Comparison of ENCODE assay signal across 23 cellular contexts in the genomic region with DNA sequence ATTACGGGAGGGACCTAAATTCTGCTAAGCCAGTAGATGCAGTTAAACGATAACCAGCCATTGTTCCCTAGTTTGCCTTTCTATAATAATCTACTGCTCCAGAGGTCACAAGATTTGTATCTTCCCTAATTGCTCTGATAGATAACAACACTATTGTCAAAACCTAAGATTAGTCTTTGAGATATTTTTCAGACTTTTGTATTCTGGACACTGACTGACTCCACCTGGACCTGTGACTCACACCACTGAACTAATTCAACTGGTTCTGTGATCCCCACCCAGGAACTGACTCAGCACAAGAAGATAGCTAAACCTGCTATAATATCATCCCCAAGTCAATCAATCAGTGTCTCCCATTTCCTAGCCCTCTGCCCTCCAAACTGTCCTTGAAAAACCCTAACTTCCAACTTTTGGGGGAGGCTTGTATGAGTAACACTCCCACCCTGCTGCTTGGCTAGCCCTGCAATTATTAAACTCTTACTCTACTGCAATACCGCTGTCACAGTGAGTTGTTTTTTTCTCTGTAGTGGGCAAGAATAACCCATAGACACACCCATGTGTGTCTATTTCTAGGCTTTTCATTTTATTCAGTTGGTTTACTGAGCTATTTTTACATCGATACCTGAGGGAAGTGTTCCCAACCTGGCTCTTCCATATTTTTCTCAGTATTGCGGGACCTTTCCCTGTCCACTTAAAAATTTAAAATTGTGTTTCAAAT. TPM values are rescaled to one million over a fixed set of nuclear protein-coding genes. Genes with fewer than 3 reads are reported as not detected.
A peak's percentile ranks its signal among the peaks of the same experiment; 100 is the strongest.
DNase-seq lines count a peak whose midpoint lies in the region; ATAC-seq, FAIRE-seq and TF ChIP-seq lines count a peak whose summit lies in the region.
"Had no signal": no experiment of that assay in that cellular context is flagged by ENCODE, and none has a peak within 500 bp of the region (broad histone marks: within the 10 kb centered on the region; RNA-seq: fewer than 3 reads in every experiment).

No MANE protein-coding gene starts in this region.

- no peak overlapping the region for H3K4me3 Mint-ChIP-seq in activated T-helper 17 cell treated with anti-CD3 and anti-CD28 coated beads, Interleukin-2, amount 50 U/mL, for 72 hours
- H3K4me3 Mint-ChIP-seq: CD8-positive, alpha-beta T cell; nephron progenitor cell had no signal

- H3K4me1 ChIP-seq in A549 (no peaks in the 10 kb centered on the region), HCT116 (ENCODE audit: control insufficient read depth in 1 of 2, insufficient read depth in 2 of 2, low read length in 2 of 2) (peaks cover 5 to 24% of the 10 kb centered on the region in 2 experiments; a peak in 3 of 4 replicates), foreskin keratinocyte (peaks cover 39% of the 10 kb centered on the region)
- H3K4me1 ChIP-seq: prostate gland had no signal

- TF ChIP-seq RAD21 in A549 (conservative IDR thresholded peaks at IDR 0.05 in 1 of 2, IDR thresholded peaks at IDR 0.05 in 1 of 2) (no peak), HCT116 (IDR thresholded peaks at IDR 0.05; ENCODE audit: low read depth) (no peak)

- H3K79me2 ChIP-seq in HCT116 (ENCODE audit: insufficient read depth, low read length): no peaks in the 10 kb centered on the region

- 0 out of 3 replicates have a peak overlapping the region, but pooled peaks have one; percentile 21 for H3K4me2 ChIP-seq in A549
- H3K4me2 ChIP-seq in HCT116 (ENCODE audit: low read length): peak overlapping the region; percentile 70

- TF ChIP-seq EP300 in A549 (IDR thresholded peaks at IDR 0.05): no peak

- TF ChIP-seq POLR2A in A549 (IDR thresholded peaks at IDR 0.05; ENCODE audit: low read length): no peak
- no peak for TF ChIP-seq POLR2A in HCT116 (IDR thresholded peaks at IDR 0.05; ENCODE audit: borderline replicate concordance, extremely low read depth, insufficient read depth, insufficient read length)

- H3K36me3 Mint-ChIP-seq in activated T-helper 17 cell treated with anti-CD3 and anti-CD28 coated beads, Interleukin-2, amount 50 U/mL, for 72 hours (ENCODE audit: low read depth): peaks cover 6% of the 10 kb centered on the region

- TF ChIP-seq CTCF in A549 (IDR thresholded peaks at IDR 0.05) (no peak), HCT116 (IDR thresholded peaks at IDR 0.05 in 2 of 3, conservative IDR thresholded peaks at IDR 0.05 in 1 of 3; ENCODE audit: borderline replicate concordance in 1 of 3, insufficient read depth in 1 of 3, low read depth in 2 of 3, low read length in 2 of 3) (no peak), foreskin keratinocyte (conservative IDR thresholded peaks at IDR 0.05) (no peak)

- H2AFZ ChIP-seq in HCT116 (ENCODE audit: low read depth, low read length, poor library complexity, severe bottlenecking): peak overlapping the region; percentile 29

- intact Hi-C loops in HCT116 (cut with micrococcal nuclease): no loop called here

- 63% methylated on average over 5 of the region's 5 CpGs for WGBS in A549 (ENCODE audit: missing lambda C conversion rate)

- CTCF ChIA-PET in A549 (lab: Yijun Ruan, JAX) (no interaction called here), HCT116 (lab: Charles Lee) (no interaction called here)

- H3K4me3 ChIP-seq in A549: no peak overlapping the region
- peak overlapping the region; percentile 8 to 46 for H3K4me3 ChIP-seq in HCT116 (replicated peaks in 1 of 2; ENCODE audit: low read depth in 1 of 2, low read length in 2 of 2)
- H3K4me3 ChIP-seq: adrenal gland, GM12878, prostate gland, uterus had no signal

- H3K36me3 ChIP-seq in HCT116 (ENCODE audit: control insufficient read depth in 1 of 2, insufficient read depth in 2 of 2, low read length in 2 of 2): no peaks in the 10 kb centered on the region
- H3K36me3 ChIP-seq: adrenal gland, prostate gland, uterus had no signal

- H3K9me2 ChIP-seq in HCT116 (ENCODE audit: insufficient read depth): no peaks in the 10 kb centered on the region; the same call in 1 of the 2 replicates

- no peaks in the 10 kb centered on the region for H3K27me3 Mint-ChIP-seq in activated T-helper 17 cell treated with anti-CD3 and anti-CD28 coated beads, Interleukin-2, amount 50 U/mL, for 72 hours

- H3K4me1 Mint-ChIP-seq in activated T-helper 17 cell treated with anti-CD3 and anti-CD28 coated beads, Interleukin-2, amount 50 U/mL, for 72 hours: peaks cover 21% of the 10 kb centered on the region
- H3K4me1 Mint-ChIP-seq: nephron progenitor cell had no signal

- RAD21 ChIA-PET in HCT116 (lab: Charles Lee; ENCODE audit: low non-redundant PET in 1 of 2, low total read pairs in 2 of 2, uncharacterized antibody in 2 of 2, unreplicated experiment in 2 of 2): no interaction called here

- H3K9me3 ChIP-seq in A549: no peaks in the 10 kb centered on the region
- H3K9me3 ChIP-seq in HCT116 (ENCODE audit: control insufficient read depth in 1 of 2, insufficient read depth in 1 of 2, low read depth in 1 of 2, low read length in 2 of 2): no peaks in the 10 kb centered on the region
- H3K9me3 ChIP-seq: adrenal gland, prostate gland, uterus had no signal

- peak in 1 of 2 experiments; percentile 53; a peak in 1 of 6 replicates for ATAC-seq in A549
- ATAC-seq in HCT116: peak; percentile 94
- ATAC-seq in activated T-helper 17 cell treated with anti-CD3 and anti-CD28 coated beads, Interleukin-2, amount 50 U/mL, for 72 hours (replicated peaks): peak; percentile 48
- ATAC-seq in foreskin keratinocyte: peak; percentile 100
- ATAC-seq: CD8-positive, alpha-beta T cell; GM12878; stimulated activated naive CD8-positive, alpha-beta T cell treated with anti-CD3 and anti-CD28 coated beads, Interleukin-15, Interleukin-2, amounts not matched to agents 100 U/mL and 50 U/mL, for 24 hours had no signal

- H3K27ac ChIP-seq in A549 (no peak overlapping the region), HCT116 (ENCODE audit: low read depth, low read length) (peak overlapping the region; percentile 53; the same call in 1 of the 2 replicates), foreskin keratinocyte (peak overlapping the region; percentile 78)
- H3K27ac ChIP-seq: adrenal gland, prostate gland, uterus, VCaP had no signal

- POLR2A ChIA-PET in A549 (lab: Yijun Ruan, JAX): no interaction called here
- POLR2A ChIA-PET in HCT116 (lab: Charles Lee): no interaction called here

- BruUV-seq in HCT116 (replicated peaks; lab: Mats Ljungman, UMichigan): no TSS peak

- FAIRE-seq in A549 (lab: Jason Lieb, UNC): no peak
- FAIRE-seq: GM12878, H1, RCC 7860 had no signal

- H4K20me1 ChIP-seq in HCT116 (ENCODE audit: insufficient read depth): no peaks in the 10 kb centered on the region

- H3K9me3 Mint-ChIP-seq in activated T-helper 17 cell treated with anti-CD3 and anti-CD28 coated beads, Interleukin-2, amount 50 U/mL, for 72 hours: no peaks in the 10 kb centered on the region

- H3K27ac Mint-ChIP-seq in activated T-helper 17 cell treated with anti-CD3 and anti-CD28 coated beads, Interleukin-2, amount 50 U/mL, for 72 hours: no peak overlapping the region
- H3K27ac Mint-ChIP-seq: CD8-positive, alpha-beta T cell; nephron progenitor cell had no signal

- H3K9ac ChIP-seq in HCT116 (ENCODE audit: low read length): peak overlapping the region; percentile 15; the same call in 1 of the 2 replicates

- H3K27me3 ChIP-seq in HCT116 (ENCODE audit: insufficient read depth, low read length) (no peaks in the 10 kb centered on the region), foreskin keratinocyte (no peaks in the 10 kb centered on the region)
- H3K27me3 ChIP-seq: adrenal gland, uterus had no signal

- DNase-seq in A549 (ENCODE audit: low read depth in 1 of 2, low spot score in 1 of 2) (peak in 1 of 2 experiments; percentile 25), HCT116 (ENCODE audit: low read depth, low spot score) (peak; percentile 65), foreskin keratinocyte (peak; percentile 61 to 89), cerebellar nuclear complex (lab: John Stamatoyannopoulos, UW) (no peak), NCI-H2107 treated with DMSO at 0.1 percent for 48 hours (lab: John Stamatoyannopoulos, UW; ENCODE audit: unreplicated experiment) (no peak), HK-2 (ENCODE audit: unreplicated experiment) (no peak)
- no peak for DNase-seq in activated naive CD4-positive, alpha-beta T cell treated with Interleukin-2 at 50 U/mL for 16 hours
- DNase-seq: adrenal gland; CD8-positive, alpha-beta T cell; head of caudate nucleus; kidney; NCI-H2107; NCI-H82; nephron progenitor cell; stimulated activated CD4-positive, alpha-beta T cell treated with anti-CD3 and anti-CD28 coated beads, Interleukin-15, amount 100 ng/mL, for 24 hours; stimulated activated naive CD8-positive, alpha-beta T cell treated with anti-CD3 and anti-CD28 coated beads, Interleukin-15, Interleukin-2, amounts not matched to agents 100 U/mL and 50 U/mL, for 24 hours; uterus had no signal

TF ChIP-seq in A549, 52 proteins besides CTCF, POLR2A, EP300 and RAD21 (continues in another document):
- no peak for TF ChIP-seq CBX8 (IDR thresholded peaks at IDR 0.05)
- TF ChIP-seq JUN (IDR thresholded peaks at IDR 0.05): no peak
- TF ChIP-seq KDM5A (IDR thresholded peaks at IDR 0.05): no peak

TF ChIP-seq in HCT116, 20 proteins besides CTCF, POLR2A, EP300 and RAD21 (continues in another document):
- TF ChIP-seq YY1 (IDR thresholded peaks at IDR 0.05; ENCODE audit: extremely low read depth, insufficient replicate concordance, low read depth, low read length) (no peak), EZH2 (IDR thresholded peaks at IDR 0.05) (no peak), MAX (IDR thresholded peaks at IDR 0.05) (no peak), ELF1 (IDR thresholded peaks at IDR 0.05; ENCODE audit: borderline replicate concordance, low read depth) (no peak), EZH2phosphoT487 (IDR thresholded peaks at IDR 0.05; ENCODE audit: borderline replicate concordance) (no peak)

RNA-seq across cellular contexts. Expression of gene KIFAP3, which starts 11.2 kb away (rescaled TPM):
- 16.8 and 19.0 TPM in 2 replicates for polyA plus RNA-seq in A549 (2011; rRNA removed)
- polyA plus RNA-seq in A549 (2012; cell fraction: cytosol; rRNA removed): 3.8 and 3.9 TPM in 2 replicates
- polyA plus RNA-seq in A549 (2012; cell fraction: nucleus; rRNA removed): 3.1 and 5.4 TPM in 2 replicates
- polyA plus RNA-seq in A549 (2017; fragmentation: RNase III; extraction: RNeasy Plus Mini Kit Qiagen cat#74134 plus additional on column Dnase treatment): 11.7 to 12.9 TPM (median 12.5 TPM) in 3 replicates
- 7.0 and 7.2 TPM in 2 replicates for polyA minus RNA-seq in A549 (2011; rRNA and poly(A)+ RNA removed)
- 10.8 TPM for total RNA-seq in HCT116 (2021; ENCODE audit: unreplicated experiment)
- polyA plus RNA-seq in HCT116 (2012): 7.6 and 8.7 TPM in 2 replicates
- 10 to 100 TPM; 26.4 to 32.6 TPM for total RNA-seq in activated T-helper 17 cell treated with anti-CD3 and anti-CD28 coated beads, Interleukin-2, amount 50 U/mL, for 72 hours
- total RNA-seq in foreskin keratinocyte: 26.2 and 28.9 TPM in 2 replicates
- 16.5 TPM in 2 replicates for polyA plus RNA-seq in foreskin keratinocyte

Comparison
In these comparisons a context has a peak if more than half of its experiments do, and no peak if none do; other contexts are left out.
1. DNase-seq: peak in HCT116 (single experiment) and foreskin keratinocyte (2 of 2); none in cerebellar nuclear complex (0 of 2), NCI-H2107 treated with DMSO at 0.1 percent for 48 hours (single experiment), activated naive CD4-positive, alpha-beta T cell treated with Interleukin-2 at 50 U/mL for 16 hours (single experiment) and HK-2 (single experiment).
2. H3K27ac ChIP-seq: peak in HCT116 (single experiment) and foreskin keratinocyte (single experiment); none in A549 (0 of 2).
3. Of the 6 proteins assayed by ChIP-seq in both A549 and HCT116: peak only in A549: none; only in HCT116: CEBPB; in both: none; in neither: 5.